ENCODE assay signal across 8 cellular contexts in the genomic region with DNA sequence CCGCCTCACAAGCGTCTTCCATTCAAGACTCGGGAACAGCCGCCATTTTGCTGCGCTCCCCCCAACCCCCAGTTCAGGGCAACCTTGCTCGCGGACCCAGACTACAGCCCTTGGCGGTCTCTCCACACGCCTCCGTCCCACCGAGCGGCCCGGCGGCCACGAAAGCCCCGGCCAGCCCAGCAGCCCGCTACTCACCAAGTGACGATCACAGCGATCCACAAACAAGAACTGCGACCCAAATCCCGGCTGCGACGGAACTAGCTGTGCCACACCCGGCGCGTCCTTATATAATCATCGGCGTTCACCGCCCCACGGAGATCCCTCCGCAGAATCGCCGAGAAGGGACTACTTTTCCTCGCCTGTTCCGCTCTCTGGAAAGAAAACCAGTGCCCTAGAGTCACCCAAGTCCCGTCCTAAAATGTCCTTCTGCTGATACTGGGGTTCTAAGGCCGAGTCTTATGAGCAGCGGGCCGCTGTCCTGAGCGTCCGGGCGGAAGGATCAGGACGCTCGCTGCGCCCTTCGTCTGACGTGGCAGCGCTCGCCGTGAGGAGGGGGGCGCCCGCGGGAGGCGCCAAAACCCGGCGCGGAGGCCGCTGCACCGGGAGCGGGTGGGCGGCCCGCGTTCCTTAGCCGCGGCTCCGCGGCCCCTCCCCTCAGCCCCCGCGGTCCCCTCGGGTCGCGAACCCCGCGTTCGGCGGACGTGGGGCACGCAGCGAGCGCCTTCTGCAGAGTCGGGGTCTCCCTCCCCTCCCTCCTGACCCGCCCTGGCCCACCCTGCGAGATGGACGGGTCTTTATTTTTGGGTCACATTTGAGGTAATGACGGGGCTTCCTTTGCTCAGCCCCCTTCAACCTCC. TPM values are rescaled to one million over a fixed set of nuclear protein-coding genes. Genes with fewer than 3 reads are reported as not detected.
DNase-seq lines count a peak whose midpoint lies in the region; ATAC-seq and TF ChIP-seq lines count a peak whose summit lies in the region.

A gene (minus strand): TSS at position 259 of the 857 bp plus-strand sequence. CDS start 879 bp downstream, outside the sequence.

- TF ChIP-seq CTCF in dorsolateral prefrontal cortex (IDR thresholded peaks at IDR 0.05 in 54 of 56, conservative IDR thresholded peaks at IDR 0.05 in 2 of 56; ENCODE audit: low read depth in 1 of 56, partially characterized antibody in 56 of 56): peak in 8 of 56 donors; percentile 5 to 34 (median 15)

- peak within 1 kb of the TSS; percentile 97 to 100 (median 100) for H3K27ac ChIP-seq in dorsolateral prefrontal cortex

- peak; percentile 91 to 93 for DNase-seq in activated CD4-positive, alpha-beta T cell treated with anti-CD3 and anti-CD28 coated beads for 4 hours
- DNase-seq in dorsolateral prefrontal cortex (peak; percentile 86 to 94 (median 92)), lung microvascular endothelial cell (ENCODE audit: low read depth in 2 of 2) (peak; percentile 97), NCI-H1105 treated with DMSO at 0.1 percent for 48 hours (lab: John Stamatoyannopoulos, UW) (no peak), SKM-1 treated with dmso at 0.1 percent for 144 hours (lab: John Stamatoyannopoulos, UW; ENCODE audit: unreplicated experiment) (no peak)
- peak; percentile 87 for DNase-seq in stimulated activated CD8-positive, alpha-beta memory T cell treated with anti-CD3 and anti-CD28 coated beads, Interleukin-12 subunit alpha, Interleukin-12 subunit beta, amount 100 ng/mL, for 1 hour (ENCODE audit: low read depth)

- ATAC-seq in GM18909 (IDR thresholded peaks at IDR 0.05; ENCODE audit: poor library complexity, unreplicated experiment) (peak; percentile 34), HG03432 (IDR thresholded peaks at IDR 0.05; ENCODE audit: unreplicated experiment) (peak; percentile 38)

- no peaks in the 10 kb centered on the region for H3K27me3 ChIP-seq in dorsolateral prefrontal cortex

- intact Hi-C loops in dorsolateral prefrontal cortex (cut with DNase I): loop anchor here in 1 of 2 donors (5.0 to 10.0 kb wide), 2 partner anchors 150 to 273 kb away; a partner anchor contains a TSS

- H3K4me3 ChIP-seq in dorsolateral prefrontal cortex: peak within 1 kb of the TSS; percentile 67 to 100 (median 95)

RNA-seq across cellular contexts. Expression of the gene that starts here (rescaled TPM):
- 1,000 to 10,000 TPM in 109 of 120 experiments, 100 to 1,000 TPM in 11; 835 to 2,453 (median 1,204) TPM for total RNA-seq in dorsolateral prefrontal cortex
- total RNA-seq in lung microvascular endothelial cell: 1,081 and 1,595 TPM in 2 replicates

Comparison
In these comparisons a context has a peak if more than half of its experiments do, and no peak if none do; other contexts are left out.
1. DNase-seq: peak in activated CD4-positive, alpha-beta T cell treated with anti-CD3 and anti-CD28 coated beads for 4 hours (2 of 2), dorsolateral prefrontal cortex (10 of 10), lung microvascular endothelial cell (2 of 2) and stimulated activated CD8-positive, alpha-beta memory T cell treated with anti-CD3 and anti-CD28 coated beads, Interleukin-12 subunit alpha, Interleukin-12 subunit beta, amount 100 ng/mL, for 1 hour (single experiment); none in NCI-H1105 treated with DMSO at 0.1 percent for 48 hours (single experiment) and SKM-1 treated with dmso at 0.1 percent for 144 hours (single experiment).